ENCODE assay signal across 16 cellular contexts in the genomic region with DNA sequence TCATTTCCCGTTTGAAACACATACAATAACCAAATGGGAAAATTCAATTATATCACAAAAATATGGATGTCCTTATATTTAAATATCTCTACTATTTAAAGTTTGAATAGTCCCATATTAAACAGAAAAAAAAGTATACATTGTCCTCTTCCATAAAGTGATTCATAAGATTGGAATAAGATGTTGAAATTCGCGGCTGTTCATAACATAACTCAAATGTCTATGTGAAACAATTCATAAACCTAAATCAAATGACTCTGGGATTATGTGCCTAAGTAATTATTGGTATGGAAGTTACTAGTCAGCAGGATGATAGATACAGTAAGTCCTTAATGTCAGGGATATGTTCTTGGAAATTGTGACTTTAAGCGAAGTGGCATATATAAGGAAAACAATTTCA. TPM values are rescaled to one million over a fixed set of nuclear protein-coding genes. Genes with fewer than 3 reads are reported as not detected.
"Had no signal": no experiment of that assay in that cellular context is flagged by ENCODE, and none has a peak within 500 bp of the region (broad histone marks: within the 10 kb centered on the region; RNA-seq: fewer than 3 reads in every experiment).

No MANE protein-coding gene starts in this region.

- DNase-seq: activated B cell treated with CpG ODN at 0.5 μM for 24 hours; activated CD4-positive, alpha-beta T cell treated with anti-CD3 and anti-CD28 coated beads, Interleukin-2, amount 50 U/mL, for 1 hour; activated naive CD8-positive, alpha-beta T cell treated with anti-CD3 and anti-CD28 coated beads for 36 hours; brain microvascular endothelial cell; dermis blood vessel endothelial cell; hippocampal formation; kidney; left lung; natural killer cell; nucleus accumbens; stimulated activated CD4-positive, alpha-beta T cell treated with anti-CD3 and anti-CD28 coated beads, Interleukin-2, amount 100 ng/mL, for 48 hours; stimulated activated naive B cell treated with anti-CD40 and anti-IgM and Interleukin-4, amounts not matched to agents 10 μg/mL and 1 μg/mL and 100 μg/mL, for 72 hours; tibial artery had no signal

- ATAC-seq: left lung; natural killer cell; stimulated activated naive B cell treated with anti-CD40 and anti-IgM and Interleukin-4, amounts not matched to agents 10 μg/mL and 1 μg/mL and 100 μg/mL, for 72 hours had no signal

- H3K4me3 ChIP-seq: left lung, tibial artery, vagina had no signal

- H3K9me3 ChIP-seq: left lung, tibial artery, vagina had no signal

- H3K36me3 ChIP-seq: brain microvascular endothelial cell, left lung, tibial artery, vagina had no signal

- H3K27me3 ChIP-seq: brain microvascular endothelial cell, tibial artery, vagina had no signal

- H3K27ac ChIP-seq: brain microvascular endothelial cell, left lung, tibial artery, vagina had no signal

RNA-seq across cellular contexts. Expression of a gene that starts 3.9 kb away (rescaled TPM):
- total RNA-seq: activated B cell treated with CpG ODN at 0.5 μM for 24 hours; activated CD8-positive, alpha-beta memory T cell treated with anti-CD3 and anti-CD28 coated beads for 36 hours; activated naive CD8-positive, alpha-beta T cell treated with anti-CD3 and anti-CD28 coated beads for 36 hours; activated T-helper 1 cell treated with anti-CD3 and anti-CD28 coated beads, Interleukin-12 subunit alpha, Interleukin-12 subunit beta, Interleukin-2, Interleukin-4 antibody, amounts not matched to agents 30 ng/mL and 10 ng/mL and 1 ng/mL, durations not matched to agents 14 hours and 24 hours and 36 hours had no signal
